In the genomic region with DNA sequence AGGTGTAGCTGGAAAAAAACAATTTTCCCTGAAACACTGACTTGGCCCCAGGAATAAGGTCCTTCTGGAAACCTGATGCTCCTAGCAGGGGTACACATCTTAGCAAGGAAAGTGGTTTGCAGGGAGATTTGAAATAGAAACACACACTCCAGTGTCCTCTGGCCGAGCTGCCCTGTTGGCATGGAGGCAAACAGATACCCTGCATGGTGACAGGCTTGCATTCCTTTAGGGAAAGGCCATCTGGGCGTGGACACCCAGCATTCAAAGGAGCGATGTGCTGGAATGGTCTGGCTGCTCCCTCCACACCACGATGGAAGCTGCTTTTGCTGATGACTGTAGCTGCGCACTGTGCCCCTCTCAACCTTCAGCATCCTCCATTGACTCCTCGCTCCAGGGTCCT, we compare ENCODE assay signal across 1 cellular context.
TF ChIP-seq lines count a peak whose summit lies in the region.

No MANE protein-coding gene starts in this region.

TF ChIP-seq in H1, 55 proteins besides CTCF, POLR2A, EP300 and RAD21:
- TF ChIP-seq CBX8 (IDR thresholded peaks at IDR 0.05; ENCODE audit: borderline replicate concordance, low read depth, low read length) (no peak), RFX5 (IDR thresholded peaks at IDR 0.05; ENCODE audit: borderline replicate concordance, low read depth, low read length) (no peak), CTBP2 (IDR thresholded peaks at IDR 0.05; ENCODE audit: borderline replicate concordance, insufficient read depth, insufficient read length, low read length) (no peak)
TF ChIP-seq in H1: peak in this region for 0.
